In genomic region chr9:36158122-36158521, GRCh38 we compare ENCODE assay signal across 16 cellular contexts. TPM values are rescaled to one million over a fixed set of nuclear protein-coding genes. Genes with fewer than 3 reads are reported as not detected.
A peak's percentile ranks its signal among the peaks of the same experiment; 100 is the strongest.
DNase-seq lines count a peak whose midpoint lies in the region; ATAC-seq and TF ChIP-seq lines count a peak whose summit lies in the region.
"Had no signal": no experiment of that assay in that cellular context is flagged by ENCODE, and none has a peak within 500 bp of the region (broad histone marks: within the 10 kb centered on the region; RNA-seq: fewer than 3 reads in every experiment).

No MANE protein-coding gene starts in this region.

- intact Hi-C loops in esophagus squamous epithelium (cut with DNase I), result no loop called here
- intact Hi-C loops in vagina (cut with DNase I), result no loop called here

- no peak for ATAC-seq in HG02610 (IDR thresholded peaks at IDR 0.05; ENCODE audit: unreplicated experiment)
- ATAC-seq: stimulated activated naive CD8-positive, alpha-beta T cell treated with anti-CD3 and anti-CD28 coated beads, Interleukin-15, Interleukin-2, amounts not matched to agents 100 U/mL and 50 U/mL, for 24 hours had no signal

- 79 to 80% methylated on average over 2 of the region's 2 CpGs for WGBS in esophagus squamous epithelium, 2 donors

- H3K9me3 ChIP-seq in esophagus squamous epithelium, result no peaks in the 10 kb centered on the region
- H3K9me3 ChIP-seq in muscle layer of colon (ENCODE audit: low read length), result no peaks in the 10 kb centered on the region
- H3K9me3 ChIP-seq in vagina, result no peaks in the 10 kb centered on the region
- H3K9me3 ChIP-seq: prostate gland had no signal

- no peak overlapping the region for H3K9ac ChIP-seq in muscle layer of colon (ENCODE audit: low read length)

- H3K4me3 ChIP-seq in esophagus squamous epithelium (no peak overlapping the region), muscle layer of colon (ENCODE audit: low read depth in 1 of 2, low read length in 2 of 2) (no peak overlapping the region), vagina (no peak overlapping the region)
- H3K4me3 ChIP-seq: prostate gland had no signal

- peak overlapping the region in 3 of 4 donors; percentile 49 to 79 (median 66) for H3K27ac ChIP-seq in esophagus squamous epithelium
- H3K27ac ChIP-seq in muscle layer of colon (ENCODE audit: low read depth, low read length), result peak overlapping the region; percentile 86
- H3K27ac ChIP-seq in vagina, result peak overlapping the region; percentile 89
- H3K27ac ChIP-seq: prostate gland had no signal

- DNase-seq in SIG-M5 treated with dmso at 0.1 percent for 504 hours (lab: John Stamatoyannopoulos, UW; ENCODE audit: unreplicated experiment), result peak; percentile 18
- no peak for DNase-seq in SIG-M5 (lab: John Stamatoyannopoulos, UW)
- no peak for DNase-seq in esophagus squamous epithelium (lab: John Stamatoyannopoulos, UW)
- DNase-seq in vagina (ENCODE audit: extremely low spot score in 2 of 2), result no peak
- DNase-seq in C1 segment of cervical spinal cord (lab: John Stamatoyannopoulos, UW), result no peak
- DNase-seq in NCI-H510A treated with DMSO at 0.1 percent for 48 hours (lab: John Stamatoyannopoulos, UW), result no peak
- DNase-seq: 8988T; activated CD4-positive, alpha-beta T cell treated with anti-CD3 and anti-CD28 coated beads, Interleukin-2, amount 50 U/mL, for 4 hours; NCI-H1048; NCI-H226; stimulated activated CD4-positive, alpha-beta T cell treated with anti-CD3 and anti-CD28 coated beads, Interleukin-4, amount 100 ng/mL, for 4 hours; stimulated activated naive CD8-positive, alpha-beta T cell treated with anti-CD3 and anti-CD28 coated beads, Interleukin-15, Interleukin-2, amounts not matched to agents 100 U/mL and 50 U/mL, for 24 hours had no signal

- H3K27me3 ChIP-seq in esophagus squamous epithelium, result no peaks in the 10 kb centered on the region
- H3K27me3 ChIP-seq in muscle layer of colon (ENCODE audit: control insufficient read depth in 1 of 2, insufficient read depth in 2 of 2, low read length in 2 of 2), result no peaks in the 10 kb centered on the region
- H3K27me3 ChIP-seq in vagina, result no peaks in the 10 kb centered on the region

- TF ChIP-seq CTCF in esophagus squamous epithelium (IDR thresholded peaks at IDR 0.05) (no peak), vagina (IDR thresholded peaks at IDR 0.05) (no peak)

- H3K4me1 ChIP-seq in esophagus squamous epithelium (peaks cover 5 to 55% (median 20%) of the 10 kb centered on the region in 3 donors), muscle layer of colon (ENCODE audit: insufficient read depth, low read length) (peaks cover 43% of the 10 kb centered on the region), vagina (peaks cover 26% of the 10 kb centered on the region)
- H3K4me1 ChIP-seq: prostate gland had no signal

- H3K36me3 ChIP-seq in esophagus squamous epithelium, result peaks cover 0 to 5% (median 0%) of the 10 kb centered on the region in 3 donors
- peaks cover 5% of the 10 kb centered on the region for H3K36me3 ChIP-seq in muscle layer of colon (ENCODE audit: insufficient read depth, low read length)
- H3K36me3 ChIP-seq in vagina, result peaks cover 0 to 6% of the 10 kb centered on the region in 2 donors
- H3K36me3 ChIP-seq: prostate gland had no signal

- TF ChIP-seq POLR2A in esophagus squamous epithelium (IDR thresholded peaks at IDR 0.05) (no peak), vagina (IDR thresholded peaks at IDR 0.05) (no peak)

RNA-seq across cellular contexts. Expression of gene CCIN, which starts 11.1 kb away (rescaled TPM):
- total RNA-seq in esophagus squamous epithelium, result under 1 TPM in 1 of 4 donors, not detected in 3; 0.13 TPM
- not detected for total RNA-seq in vagina
- total RNA-seq: activated T-helper 2 cell treated with anti-CD3 and anti-CD28 coated beads, Interferon-gamma antibody, Interleukin-2, Interleukin-4, amounts not matched to agents 10 μg/mL and 5 μg/mL and 100 μg/mL, durations not matched to agents 14 hours and 24 hours and 36 hours had no signal

RNA-seq across cellular contexts. Expression of gene GLIPR2, which starts 21.6 kb away (rescaled TPM):
- total RNA-seq in esophagus squamous epithelium, result 10 to 100 TPM in 1 of 4 donors, 1 to 10 TPM in 2, under 1 TPM in 1; 0.61 to 13.4 (median 6.0) TPM
- total RNA-seq in vagina, result 34.9 TPM

RNA-seq across cellular contexts. Expression of gene CLTA, which starts 32.6 kb away (rescaled TPM):
- 100 to 1,000 TPM; 165 to 215 (median 167) TPM for total RNA-seq in esophagus squamous epithelium
- total RNA-seq in vagina, result 199 TPM
